Comparison of ENCODE assay signal across 1 cellular context in the genomic region with DNA sequence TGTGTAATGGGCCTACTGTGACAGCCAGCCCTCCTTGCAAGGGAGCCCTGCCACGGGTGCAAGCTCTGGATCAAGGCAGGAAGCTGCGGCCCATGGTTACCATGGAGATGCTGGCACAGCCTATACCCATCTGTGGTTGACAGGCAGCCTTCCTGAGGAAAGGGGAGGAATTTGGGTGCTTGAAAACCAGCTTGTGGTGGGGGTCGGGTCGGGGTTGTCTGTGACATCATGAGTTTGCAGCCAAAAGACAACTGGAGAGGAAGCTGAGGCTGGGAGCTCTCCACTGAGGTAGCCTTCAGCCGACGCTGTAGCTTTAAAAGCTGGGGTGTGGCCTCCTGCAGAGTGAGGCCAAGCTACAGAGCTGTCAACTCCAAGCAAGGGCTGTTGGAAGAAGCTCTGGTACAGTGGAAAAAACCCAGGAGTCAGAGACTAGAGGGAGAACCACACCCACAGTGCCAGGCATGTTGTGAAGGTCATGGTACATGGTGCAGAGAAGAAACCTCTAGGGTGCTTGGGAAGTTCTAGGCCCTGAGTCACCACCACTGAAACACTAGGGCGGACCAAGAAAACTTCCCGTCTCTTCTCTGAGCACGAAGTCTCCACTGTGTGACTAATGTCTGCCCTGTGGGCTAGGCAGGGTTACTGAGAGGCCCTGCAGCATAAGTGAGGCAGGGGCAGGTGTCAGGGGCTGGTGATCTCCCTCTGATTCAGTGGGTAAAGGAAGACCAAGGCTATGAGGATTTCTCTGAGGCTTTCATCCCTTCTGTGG.
TF ChIP-seq lines count a peak whose summit lies in the region.

No MANE protein-coding gene starts in this region.

TF ChIP-seq in GM12878, 131 proteins besides CTCF, POLR2A, EP300 and RAD21 (continued from another document):
- TF ChIP-seq, protein P1, sequence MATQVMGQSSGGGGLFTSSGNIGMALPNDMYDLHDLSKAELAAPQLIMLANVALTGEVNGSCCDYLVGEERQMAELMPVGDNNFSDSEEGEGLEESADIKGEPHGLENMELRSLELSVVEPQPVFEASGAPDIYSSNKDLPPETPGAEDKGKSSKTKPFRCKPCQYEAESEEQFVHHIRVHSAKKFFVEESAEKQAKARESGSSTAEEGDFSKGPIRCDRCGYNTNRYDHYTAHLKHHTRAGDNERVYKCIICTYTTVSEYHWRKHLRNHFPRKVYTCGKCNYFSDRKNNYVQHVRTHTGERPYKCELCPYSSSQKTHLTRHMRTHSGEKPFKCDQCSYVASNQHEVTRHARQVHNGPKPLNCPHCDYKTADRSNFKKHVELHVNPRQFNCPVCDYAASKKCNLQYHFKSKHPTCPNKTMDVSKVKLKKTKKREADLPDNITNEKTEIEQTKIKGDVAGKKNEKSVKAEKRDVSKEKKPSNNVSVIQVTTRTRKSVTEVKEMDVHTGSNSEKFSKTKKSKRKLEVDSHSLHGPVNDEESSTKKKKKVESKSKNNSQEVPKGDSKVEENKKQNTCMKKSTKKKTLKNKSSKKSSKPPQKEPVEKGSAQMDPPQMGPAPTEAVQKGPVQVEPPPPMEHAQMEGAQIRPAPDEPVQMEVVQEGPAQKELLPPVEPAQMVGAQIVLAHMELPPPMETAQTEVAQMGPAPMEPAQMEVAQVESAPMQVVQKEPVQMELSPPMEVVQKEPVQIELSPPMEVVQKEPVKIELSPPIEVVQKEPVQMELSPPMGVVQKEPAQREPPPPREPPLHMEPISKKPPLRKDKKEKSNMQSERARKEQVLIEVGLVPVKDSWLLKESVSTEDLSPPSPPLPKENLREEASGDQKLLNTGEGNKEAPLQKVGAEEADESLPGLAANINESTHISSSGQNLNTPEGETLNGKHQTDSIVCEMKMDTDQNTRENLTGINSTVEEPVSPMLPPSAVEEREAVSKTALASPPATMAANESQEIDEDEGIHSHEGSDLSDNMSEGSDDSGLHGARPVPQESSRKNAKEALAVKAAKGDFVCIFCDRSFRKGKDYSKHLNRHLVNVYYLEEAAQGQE (IDR thresholded peaks at IDR 0.05; ENCODE audit: low read depth, low read length) = no peak
- TF ChIP-seq IKZF1 (conservative IDR thresholded peaks at IDR 0.05) (peak; percentile 67), KAT2A (conservative IDR thresholded peaks at IDR 0.05; ENCODE audit: control insufficient read depth, low read depth, low read length) (no peak), PAX8 (IDR thresholded peaks at IDR 0.05) (no peak), PML (IDR thresholded peaks at IDR 0.05; ENCODE audit: low read length) (peak; percentile 82; the same call in 1 of the 2 replicates), EED (IDR thresholded peaks at IDR 0.05; ENCODE audit: low read depth) (peak; percentile 94), TARDBP (IDR thresholded peaks at IDR 0.05; ENCODE audit: borderline replicate concordance) (no peak), TAF1 (IDR thresholded peaks at IDR 0.05; ENCODE audit: borderline replicate concordance, low read depth, low read length) (no peak), HCFC1 (IDR thresholded peaks at IDR 0.05; ENCODE audit: low read length) (no peak), GATAD2B (conservative IDR thresholded peaks at IDR 0.05; ENCODE audit: low read depth) (no peak), JUNB (IDR thresholded peaks at IDR 0.05) (peak; percentile 81), SUZ12 (IDR thresholded peaks at IDR 0.05; ENCODE audit: unreplicated experiment) (no peak)
- TF ChIP-seq, protein P2, sequence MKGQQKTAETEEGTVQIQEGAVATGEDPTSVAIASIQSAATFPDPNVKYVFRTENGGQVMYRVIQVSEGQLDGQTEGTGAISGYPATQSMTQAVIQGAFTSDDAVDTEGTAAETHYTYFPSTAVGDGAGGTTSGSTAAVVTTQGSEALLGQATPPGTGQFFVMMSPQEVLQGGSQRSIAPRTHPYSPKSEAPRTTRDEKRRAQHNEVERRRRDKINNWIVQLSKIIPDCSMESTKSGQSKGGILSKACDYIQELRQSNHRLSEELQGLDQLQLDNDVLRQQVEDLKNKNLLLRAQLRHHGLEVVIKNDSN (IDR thresholded peaks at IDR 0.05; ENCODE audit: borderline replicate concordance, extremely low read length, insufficient read depth, low read depth, low read length) = no peak
- TF ChIP-seq, protein P3, sequence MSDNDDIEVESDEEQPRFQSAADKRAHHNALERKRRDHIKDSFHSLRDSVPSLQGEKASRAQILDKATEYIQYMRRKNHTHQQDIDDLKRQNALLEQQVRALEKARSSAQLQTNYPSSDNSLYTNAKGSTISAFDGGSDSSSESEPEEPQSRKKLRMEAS (IDR thresholded peaks at IDR 0.05; ENCODE audit: low read depth, low read length) = no peak
